In the genomic region with DNA sequence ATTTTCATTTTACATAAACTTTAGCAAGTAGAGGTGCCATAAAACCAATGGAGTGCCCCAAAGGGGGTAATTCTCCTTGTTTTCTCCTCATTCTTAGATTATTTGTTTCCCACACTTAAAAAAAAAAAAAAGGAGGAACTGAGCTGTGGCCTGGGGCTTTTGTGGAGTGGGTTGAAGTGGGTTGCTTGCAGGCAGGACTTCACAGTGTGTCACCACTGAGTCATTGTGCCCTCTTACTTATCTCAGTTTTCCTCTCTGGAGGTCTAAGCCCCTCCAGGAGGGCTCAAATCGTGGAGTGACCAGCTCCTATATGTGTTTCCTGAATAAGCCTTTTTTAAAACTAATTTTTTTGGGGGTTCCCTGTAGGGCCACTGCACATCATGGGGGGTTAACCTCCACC, we compare ENCODE assay signal across 25 cellular contexts.
"Had no signal": no experiment of that assay in that cellular context is flagged by ENCODE, and none has a peak within 500 bp of the region (broad histone marks: within the 10 kb centered on the region; RNA-seq: fewer than 3 reads in every experiment).

No MANE protein-coding gene starts in this region.

- H3K4me1 ChIP-seq: adrenal gland, Peyer's patch, SJSA1 had no signal

- H3K4me1 Mint-ChIP-seq: activated B cell treated with CpG ODN at 0.5 μM for 24 hours; activated CD4-positive, alpha-beta T cell treated with anti-CD3 and anti-CD28 coated beads, Interleukin-2, amount 10 ng/mL, durations not matched to agents 24 days and 14 days had no signal

- H3K27ac ChIP-seq: adrenal gland, Peyer's patch, SJSA1 had no signal

- H3K4me3 Mint-ChIP-seq: activated B cell treated with CpG ODN at 0.5 μM for 24 hours; activated CD4-positive, alpha-beta memory T cell treated with anti-CD3 and anti-CD28 coated beads for 36 hours; activated CD4-positive, alpha-beta T cell treated with anti-CD3 and anti-CD28 coated beads, Interleukin-2, amount 10 ng/mL, durations not matched to agents 24 days and 14 days; activated naive CD8-positive, alpha-beta T cell; activated T-cell treated with anti-CD3 and anti-CD28 coated beads, Interleukin-2, amount 50 U/mL, for 4 hours; T-helper 1 cell treated with Interleukin-12 subunit alpha and Interleukin-12 subunit beta and Interleukin-4 antibody, amounts not matched to agents 30 μg/mL and 1 μg/mL, for 36 hours had no signal

- H3K9me3 Mint-ChIP-seq: activated B cell treated with CpG ODN at 0.5 μM for 24 hours; activated CD4-positive, alpha-beta memory T cell treated with anti-CD3 and anti-CD28 coated beads for 36 hours; activated CD4-positive, alpha-beta T cell treated with anti-CD3 and anti-CD28 coated beads, Interleukin-2, amount 10 ng/mL, durations not matched to agents 24 days and 14 days; activated T-cell treated with anti-CD3 and anti-CD28 coated beads, Interleukin-2, amount 50 U/mL, for 4 hours; T-helper 1 cell treated with Interleukin-12 subunit alpha and Interleukin-12 subunit beta and Interleukin-4 antibody, amounts not matched to agents 30 μg/mL and 1 μg/mL, for 36 hours had no signal

- DNase-seq: activated B cell treated with CpG ODN at 0.5 μM for 24 hours; activated CD4-positive, alpha-beta memory T cell treated with anti-CD3 and anti-CD28 coated beads for 36 hours; activated CD4-positive, alpha-beta T cell treated with anti-CD3 and anti-CD28 coated beads for 1 hour; activated CD4-positive, alpha-beta T cell treated with anti-CD3 and anti-CD28 coated beads, Interleukin-2, amount 10 ng/mL, durations not matched to agents 24 days and 14 days; activated CD8-positive, alpha-beta memory T cell treated with anti-CD3 and anti-CD28 coated beads for 24 hours; activated effector memory CD4-positive, alpha-beta T cell treated with anti-CD3 and anti-CD28 coated beads, Interleukin-2, amount 50 U/mL, for 16 hours; activated naive CD4-positive, alpha-beta T cell treated with Interleukin-2 at 50 U/mL for 16 hours; activated T-cell treated with anti-CD3 and anti-CD28 coated beads, Interleukin-2, amount 50 U/mL, for 4 hours; adrenal gland; anterior cingulate cortex; cerebellar nuclear complex; MG63; MV-4-11; NCI-H1105 treated with DMSO at 0.1 percent for 48 hours; NCI-H1436 treated with DMSO at 0.1 percent for 48 hours; NCI-H187 treated with DMSO at 0.1 percent for 48 hours; NCI-H2081 treated with DMSO at 0.1 percent for 48 hours; NCI-H446; NCI-H524; Peyer's patch; SHP77 had no signal

- H3K27me3 ChIP-seq: adrenal gland, MG63, Peyer's patch, SJSA1 had no signal

- H3K27ac Mint-ChIP-seq: activated B cell treated with CpG ODN at 0.5 μM for 24 hours; activated CD4-positive, alpha-beta memory T cell treated with anti-CD3 and anti-CD28 coated beads for 36 hours; activated CD4-positive, alpha-beta T cell treated with anti-CD3 and anti-CD28 coated beads, Interleukin-2, amount 10 ng/mL, durations not matched to agents 24 days and 14 days; activated naive CD8-positive, alpha-beta T cell; T-helper 1 cell treated with Interleukin-12 subunit alpha and Interleukin-12 subunit beta and Interleukin-4 antibody, amounts not matched to agents 30 μg/mL and 1 μg/mL, for 36 hours had no signal

- H3K36me3 Mint-ChIP-seq: activated CD4-positive, alpha-beta memory T cell treated with anti-CD3 and anti-CD28 coated beads for 36 hours; activated naive CD8-positive, alpha-beta T cell had no signal

- H3K27me3 Mint-ChIP-seq: activated B cell treated with CpG ODN at 0.5 μM for 24 hours; activated CD4-positive, alpha-beta memory T cell treated with anti-CD3 and anti-CD28 coated beads for 36 hours; activated CD4-positive, alpha-beta T cell treated with anti-CD3 and anti-CD28 coated beads, Interleukin-2, amount 10 ng/mL, durations not matched to agents 24 days and 14 days; activated naive CD8-positive, alpha-beta T cell had no signal

- H3K9me3 ChIP-seq: adrenal gland, MG63, Peyer's patch, SJSA1 had no signal

- ATAC-seq: activated T-cell treated with anti-CD3 and anti-CD28 coated beads, Interleukin-2, amount 50 U/mL, for 4 hours; SK-N-SH treated with all-trans-retinoic acid at 6 μM for 48 hours had no signal
